1 cellular context compared by ENCODE assay signal in the genomic region with DNA sequence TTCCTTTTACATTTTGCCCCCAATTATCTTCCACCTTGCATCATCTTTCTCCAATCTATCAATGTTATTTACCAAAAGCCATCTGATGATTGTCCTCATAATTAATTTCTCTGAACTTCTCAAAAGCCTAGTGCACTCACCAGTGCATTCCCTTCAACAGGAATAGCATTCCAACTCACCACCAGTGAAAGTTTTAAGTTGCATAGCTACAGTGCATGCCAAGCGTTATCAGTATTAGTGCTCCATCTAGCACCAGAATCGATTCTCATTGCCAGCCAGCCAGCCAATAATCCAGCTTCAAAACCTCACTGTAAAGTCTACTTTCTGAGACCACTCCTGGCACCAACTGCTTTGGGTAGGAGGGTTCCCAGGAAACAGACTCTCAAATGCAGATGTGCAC.
TF ChIP-seq lines count a peak whose summit lies in the region.

No MANE protein-coding gene starts in this region.

TF ChIP-seq in GM12878, 131 proteins besides CTCF, POLR2A, EP300 and RAD21:
- no peak for TF ChIP-seq BCL11A (IDR thresholded peaks at IDR 0.05; ENCODE audit: low read depth, low read length)
- no peak for TF ChIP-seq SMAD1 (IDR thresholded peaks at IDR 0.05; ENCODE audit: low read depth, partially characterized antibody)
- TF ChIP-seq, protein P1, sequence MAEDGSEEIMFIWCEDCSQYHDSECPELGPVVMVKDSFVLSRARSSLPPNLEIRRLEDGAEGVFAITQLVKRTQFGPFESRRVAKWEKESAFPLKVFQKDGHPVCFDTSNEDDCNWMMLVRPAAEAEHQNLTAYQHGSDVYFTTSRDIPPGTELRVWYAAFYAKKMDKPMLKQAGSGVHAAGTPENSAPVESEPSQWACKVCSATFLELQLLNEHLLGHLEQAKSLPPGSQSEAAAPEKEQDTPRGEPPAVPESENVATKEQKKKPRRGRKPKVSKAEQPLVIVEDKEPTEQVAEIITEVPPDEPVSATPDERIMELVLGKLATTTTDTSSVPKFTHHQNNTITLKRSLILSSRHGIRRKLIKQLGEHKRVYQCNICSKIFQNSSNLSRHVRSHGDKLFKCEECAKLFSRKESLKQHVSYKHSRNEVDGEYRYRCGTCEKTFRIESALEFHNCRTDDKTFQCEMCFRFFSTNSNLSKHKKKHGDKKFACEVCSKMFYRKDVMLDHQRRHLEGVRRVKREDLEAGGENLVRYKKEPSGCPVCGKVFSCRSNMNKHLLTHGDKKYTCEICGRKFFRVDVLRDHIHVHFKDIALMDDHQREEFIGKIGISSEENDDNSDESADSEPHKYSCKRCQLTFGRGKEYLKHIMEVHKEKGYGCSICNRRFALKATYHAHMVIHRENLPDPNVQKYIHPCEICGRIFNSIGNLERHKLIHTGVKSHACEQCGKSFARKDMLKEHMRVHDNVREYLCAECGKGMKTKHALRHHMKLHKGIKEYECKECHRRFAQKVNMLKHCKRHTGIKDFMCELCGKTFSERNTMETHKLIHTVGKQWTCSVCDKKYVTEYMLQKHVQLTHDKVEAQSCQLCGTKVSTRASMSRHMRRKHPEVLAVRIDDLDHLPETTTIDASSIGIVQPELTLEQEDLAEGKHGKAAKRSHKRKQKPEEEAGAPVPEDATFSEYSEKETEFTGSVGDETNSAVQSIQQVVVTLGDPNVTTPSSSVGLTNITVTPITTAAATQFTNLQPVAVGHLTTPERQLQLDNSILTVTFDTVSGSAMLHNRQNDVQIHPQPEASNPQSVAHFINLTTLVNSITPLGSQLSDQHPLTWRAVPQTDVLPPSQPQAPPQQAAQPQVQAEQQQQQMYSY (CRISPR knock-in tag; IDR thresholded peaks at IDR 0.05) = no peak
- TF ChIP-seq ETV6 (conservative IDR thresholded peaks at IDR 0.05 in 1 of 2, IDR thresholded peaks at IDR 0.05 in 1 of 2; ENCODE audit: borderline replicate concordance in 1 of 2, low read depth in 1 of 2) = no peak
- TF ChIP-seq MTA3 (IDR thresholded peaks at IDR 0.05; ENCODE audit: borderline replicate concordance, low read length) = no peak
- TF ChIP-seq, protein P2, sequence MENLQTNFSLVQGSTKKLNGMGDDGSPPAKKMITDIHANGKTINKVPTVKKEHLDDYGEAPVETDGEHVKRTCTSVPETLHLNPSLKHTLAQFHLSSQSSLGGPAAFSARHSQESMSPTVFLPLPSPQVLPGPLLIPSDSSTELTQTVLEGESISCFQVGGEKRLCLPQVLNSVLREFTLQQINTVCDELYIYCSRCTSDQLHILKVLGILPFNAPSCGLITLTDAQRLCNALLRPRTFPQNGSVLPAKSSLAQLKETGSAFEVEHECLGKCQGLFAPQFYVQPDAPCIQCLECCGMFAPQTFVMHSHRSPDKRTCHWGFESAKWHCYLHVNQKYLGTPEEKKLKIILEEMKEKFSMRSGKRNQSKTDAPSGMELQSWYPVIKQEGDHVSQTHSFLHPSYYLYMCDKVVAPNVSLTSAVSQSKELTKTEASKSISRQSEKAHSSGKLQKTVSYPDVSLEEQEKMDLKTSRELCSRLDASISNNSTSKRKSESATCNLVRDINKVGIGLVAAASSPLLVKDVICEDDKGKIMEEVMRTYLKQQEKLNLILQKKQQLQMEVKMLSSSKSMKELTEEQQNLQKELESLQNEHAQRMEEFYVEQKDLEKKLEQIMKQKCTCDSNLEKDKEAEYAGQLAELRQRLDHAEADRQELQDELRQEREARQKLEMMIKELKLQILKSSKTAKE (IDR thresholded peaks at IDR 0.05; ENCODE audit: low read depth, poor library complexity, severe bottlenecking) = no peak
- no peak for TF ChIP-seq SIN3A (IDR thresholded peaks at IDR 0.05; ENCODE audit: low read depth, low read length)
- TF ChIP-seq NFIC (IDR thresholded peaks at IDR 0.05; ENCODE audit: low read depth, low read length) = no peak
- TF ChIP-seq RCOR1 (conservative IDR thresholded peaks at IDR 0.05; ENCODE audit: low read depth, low read length) = no peak
- TF ChIP-seq NR2C2 (IDR thresholded peaks at IDR 0.05; ENCODE audit: borderline replicate concordance, control insufficient read depth, insufficient read length, low read depth) = no peak
- no peak for TF ChIP-seq HDAC2 (IDR thresholded peaks at IDR 0.05)
